33 cellular contexts compared by ENCODE assay signal in the genomic region with DNA sequence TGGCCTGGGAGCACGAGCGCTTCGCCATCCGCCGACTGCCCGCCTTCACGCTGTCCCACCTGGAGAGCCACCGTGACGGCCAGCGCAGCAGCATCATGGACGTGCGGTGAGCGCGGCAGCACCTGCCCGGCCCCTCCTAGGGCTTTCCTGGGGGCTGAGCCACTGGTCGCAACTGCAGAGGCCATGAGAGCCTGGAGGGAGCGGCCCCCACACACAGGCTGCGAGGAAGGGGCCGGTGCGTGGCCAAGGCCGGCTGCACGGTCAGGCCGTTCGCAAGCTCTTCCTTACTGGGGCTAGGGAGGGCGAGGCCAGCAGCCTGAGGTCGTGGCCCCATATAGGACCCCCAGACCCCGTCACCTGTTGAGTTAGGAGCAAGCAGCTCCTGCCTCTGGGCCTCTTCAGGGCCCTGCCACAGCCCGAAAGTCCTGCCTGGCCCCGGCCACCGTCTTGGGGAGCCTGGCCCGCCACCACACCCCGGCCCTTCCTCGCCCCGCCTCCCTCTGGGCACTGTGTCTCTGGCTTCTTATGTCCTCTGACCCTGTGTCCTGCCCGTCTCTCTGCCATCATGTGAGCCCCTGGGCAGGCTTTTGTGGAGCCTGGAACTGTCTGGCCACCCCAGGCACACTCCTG. TPM values are rescaled to one million over a fixed set of nuclear protein-coding genes. Genes with fewer than 3 reads are reported as not detected.
"Had no signal": no experiment of that assay in that cellular context is flagged by ENCODE, and none has a peak within 500 bp of the region (broad histone marks: within the 10 kb centered on the region; RNA-seq: fewer than 3 reads in every experiment).

No MANE protein-coding gene starts in this region.

- H3K9ac ChIP-seq: parathyroid adenoma had no signal

- FAIRE-seq: urothelium cell line had no signal

- H3K4me3 ChIP-seq: ovary, psoas muscle, right lobe of liver, skin epidermis, smooth muscle cell, spleen, suprapubic skin, testis, tibial artery, transverse colon, upper lobe of left lung, vagina had no signal

- H3K9me3 ChIP-seq: ovary, psoas muscle, right lobe of liver, spleen, suprapubic skin, testis, tibial artery, transverse colon, upper lobe of left lung, vagina had no signal

- H3K27me3 ChIP-seq: ovary, right lobe of liver, spleen, suprapubic skin, testis, tibial artery, transverse colon, upper lobe of left lung, vagina had no signal

- H3K79me2 ChIP-seq: parathyroid adenoma had no signal

- H3K4me2 ChIP-seq: smooth muscle cell had no signal

- H3K4me1 ChIP-seq: parathyroid adenoma, psoas muscle, right lobe of liver, suprapubic skin, testis, tibial artery, transverse colon, upper lobe of left lung, vagina had no signal

- H3K36me3 ChIP-seq: ovary had no signal

- H2AFZ ChIP-seq: parathyroid adenoma had no signal

- ATAC-seq: naive thymus-derived CD8-positive, alpha-beta T cell; natural killer cell treated with Interleukin-12 subunit alpha and Interleukin-12 subunit beta and Interleukin-15 and Interleukin-18, amount 100 ng/mL, for 72 hours; right cardiac atrium; right lobe of liver; stimulated activated memory B cell treated with anti-CD40 and anti-IgM and Interleukin-4, amounts not matched to agents 10 μg/mL and 1 μg/mL and 100 μg/mL, for 72 hours; stimulated activated naive CD8-positive, alpha-beta T cell treated with anti-CD3 and anti-CD28 coated beads, Interleukin-15, Interleukin-2, amounts not matched to agents 100 U/mL and 50 U/mL, for 24 hours had no signal

- DNase-seq: naive thymus-derived CD8-positive, alpha-beta T cell; nephron progenitor cell; occipital lobe; ovary; posterior cingulate gyrus; psoas muscle; right cardiac atrium; right lobe of liver; spleen; stimulated activated CD4-positive, alpha-beta T cell treated with anti-CD3 and anti-CD28 coated beads, Interleukin-12 subunit alpha, Interleukin-12 subunit beta, amount 100 ng/mL, for 4 hours; stimulated activated CD4-positive, alpha-beta T cell treated with anti-CD3 and anti-CD28 coated beads, Interleukin-1b, Interleukin-23, amount 100 ng/mL, for 48 hours; stimulated activated CD4-positive, alpha-beta T cell treated with anti-CD3 and anti-CD28 coated beads, Interleukin-4, amount 100 ng/mL, for 1 hour; stimulated activated CD4-positive, alpha-beta T cell treated with anti-CD3 and anti-CD28 coated beads, Interleukin-4, amount 100 ng/mL, for 4 hours; stimulated activated CD8-positive, alpha-beta memory T cell treated with anti-CD3 and anti-CD28 coated beads, Interleukin-4, amount 100 ng/mL, for 48 hours; stimulated activated naive CD4-positive, alpha-beta T cell; stimulated activated naive CD8-positive, alpha-beta T cell treated with anti-CD3 and anti-CD28 coated beads, Interleukin-15, amount 100 ng/mL, for 72 hours; stimulated activated naive CD8-positive, alpha-beta T cell treated with anti-CD3 and anti-CD28 coated beads, Interleukin-15, Interleukin-2, amounts not matched to agents 100 U/mL and 50 U/mL, for 24 hours; substantia nigra; testis; tibial artery; transverse colon had no signal

- H3K27ac ChIP-seq: ovary, parathyroid adenoma, psoas muscle, right lobe of liver, skin epidermis, spleen, suprapubic skin, testis, tibial artery, transverse colon, upper lobe of left lung, vagina had no signal

RNA-seq across cellular contexts. Expression of a gene that starts 19.7 kb away (rescaled TPM):
- total RNA-seq: osteoblast, psoas muscle, smooth muscle cell, vagina had no signal
- polyA plus RNA-seq: naive thymus-derived CD8-positive, alpha-beta T cell; right cardiac atrium had no signal

RNA-seq across cellular contexts. Expression of a gene that starts 26.2 kb away (rescaled TPM):
- total RNA-seq: neural crest cell, osteoblast, progenitor cell of endocrine pancreas, smooth muscle cell, vagina had no signal
- polyA plus RNA-seq: smooth muscle cell had no signal
